ENCODE assay signal across 26 cellular contexts in genomic region chr12:59839514-59839913, GRCh38.
DNase-seq lines count a peak whose midpoint lies in the region; ATAC-seq and TF ChIP-seq lines count a peak whose summit lies in the region.
"Had no signal": no experiment of that assay in that cellular context is flagged by ENCODE, and none has a peak within 500 bp of the region (broad histone marks: within the 10 kb centered on the region; RNA-seq: fewer than 3 reads in every experiment).

No MANE protein-coding gene starts in this region.

- no peak for TF ChIP-seq CTCF in epithelial cell of esophagus (IDR thresholded peaks at IDR 0.05; ENCODE audit: insufficient read depth, low read depth, low read length, missing control alignments)

- H3K36me3 ChIP-seq in SK-N-MC (ENCODE audit: insufficient read depth, low read length) = no peaks in the 10 kb centered on the region
- H3K36me3 ChIP-seq: cardiac muscle cell, thyroid gland had no signal

- H3K9me3 ChIP-seq in SK-N-MC (ENCODE audit: low read depth, low read length) = no peaks in the 10 kb centered on the region
- H3K9me3 ChIP-seq: thyroid gland had no signal

- no peak overlapping the region for H3K4me3 Mint-ChIP-seq in activated naive CD4-positive, alpha-beta T cell treated with anti-CD3 and anti-CD28 coated beads for 36 hours
- H3K4me3 Mint-ChIP-seq: activated naive CD8-positive, alpha-beta T cell treated with anti-CD3 and anti-CD28 coated beads, Interleukin-2, amount 10 ng/mL, durations not matched to agents 7 days and 5 days; CD4-positive, alpha-beta T cell; GM23338; naive thymus-derived CD8-positive, alpha-beta T cell had no signal

- H3K9me3 Mint-ChIP-seq in activated naive CD4-positive, alpha-beta T cell treated with anti-CD3 and anti-CD28 coated beads for 36 hours = no peaks in the 10 kb centered on the region
- H3K9me3 Mint-ChIP-seq: activated naive CD8-positive, alpha-beta T cell treated with anti-CD3 and anti-CD28 coated beads, Interleukin-2, amount 10 ng/mL, durations not matched to agents 7 days and 5 days; activated T-helper 2 cell treated with anti-CD3 and anti-CD28 coated beads, Interferon-gamma antibody, Interleukin-2, Interleukin-4, amounts not matched to agents 10 μg/mL and 5 μg/mL and 100 μg/mL, durations not matched to agents 14 hours and 24 hours and 36 hours; CD4-positive, alpha-beta T cell; GM23338; naive thymus-derived CD8-positive, alpha-beta T cell had no signal

- H3K36me3 Mint-ChIP-seq in activated naive CD4-positive, alpha-beta T cell treated with anti-CD3 and anti-CD28 coated beads for 36 hours (ENCODE audit: low read depth) = no peaks in the 10 kb centered on the region
- H3K36me3 Mint-ChIP-seq: activated naive CD8-positive, alpha-beta T cell treated with anti-CD3 and anti-CD28 coated beads, Interleukin-2, amount 10 ng/mL, durations not matched to agents 7 days and 5 days; naive thymus-derived CD8-positive, alpha-beta T cell had no signal

- no peak overlapping the region for H3K9ac ChIP-seq in SK-N-MC (ENCODE audit: insufficient read length)

- no peak overlapping the region for H3K27ac Mint-ChIP-seq in activated naive CD4-positive, alpha-beta T cell treated with anti-CD3 and anti-CD28 coated beads for 36 hours
- H3K27ac Mint-ChIP-seq: activated naive CD8-positive, alpha-beta T cell treated with anti-CD3 and anti-CD28 coated beads, Interleukin-2, amount 10 ng/mL, durations not matched to agents 7 days and 5 days; activated T-helper 2 cell treated with anti-CD3 and anti-CD28 coated beads, Interferon-gamma antibody, Interleukin-2, Interleukin-4, amounts not matched to agents 10 μg/mL and 5 μg/mL and 100 μg/mL, durations not matched to agents 14 hours and 24 hours and 36 hours; CD4-positive, alpha-beta T cell; GM23338; naive thymus-derived CD8-positive, alpha-beta T cell had no signal

- peak overlapping the region; percentile 46 for H3K4me3 ChIP-seq in SK-N-MC
- H3K4me3 ChIP-seq in epithelial cell of esophagus (ENCODE audit: low read length) = no peak overlapping the region
- H3K4me3 ChIP-seq: cardiac muscle cell, GM23338, thyroid gland had no signal

- ATAC-seq in HG02623 (IDR thresholded peaks at IDR 0.05; ENCODE audit: unreplicated experiment) (no peak), HG03025 (IDR thresholded peaks at IDR 0.05; ENCODE audit: low FRiP score, unreplicated experiment) (no peak)
- ATAC-seq: GM23338; left cardiac atrium; naive thymus-derived CD8-positive, alpha-beta T cell had no signal

- peaks cover 13% of the 10 kb centered on the region for H3K27me3 Mint-ChIP-seq in activated naive CD4-positive, alpha-beta T cell treated with anti-CD3 and anti-CD28 coated beads for 36 hours (ENCODE audit: low read depth)

- H3K27ac ChIP-seq in SK-N-MC = peak overlapping the region; percentile 81
- H3K27ac ChIP-seq: cardiac muscle cell, epithelial cell of prostate, thyroid gland had no signal

- no peaks in the 10 kb centered on the region for H3K4me1 Mint-ChIP-seq in activated naive CD4-positive, alpha-beta T cell treated with anti-CD3 and anti-CD28 coated beads for 36 hours (ENCODE audit: low read depth)
- H3K4me1 Mint-ChIP-seq: activated naive CD8-positive, alpha-beta T cell treated with anti-CD3 and anti-CD28 coated beads, Interleukin-2, amount 10 ng/mL, durations not matched to agents 7 days and 5 days; naive thymus-derived CD8-positive, alpha-beta T cell had no signal

- CTCF ChIA-PET in activated naive CD4-positive, alpha-beta T cell treated with anti-CD3 and anti-CD28 coated beads for 36 hours (lab: Charles Lee) = interaction anchor here (1.3 kb wide), 1 partner anchor 338 kb away, joined by 4 read pairs; no protein-coding TSS in a partner anchor

- intact Hi-C loops in activated naive CD4-positive, alpha-beta T cell treated with anti-CD3 and anti-CD28 coated beads for 36 hours (cut with micrococcal nuclease) = loop anchor here (10.0 kb wide), 1 partner anchor 725 kb away; no protein-coding TSS in a partner anchor

- DNase-seq in HCEC 1CT = peak; percentile 43
- peak; percentile 73 for DNase-seq in SK-N-MC (ENCODE audit: low read depth, low spot score)
- DNase-seq in epithelial cell of esophagus (ENCODE audit: low read depth) = peak; percentile 30
- peak; percentile 10 for DNase-seq in non-pigmented ciliary epithelial cell (ENCODE audit: low read depth)
- no peak for DNase-seq in activated naive CD4-positive, alpha-beta T cell treated with anti-CD3 and anti-CD28 coated beads for 36 hours
- DNase-seq: activated CD4-positive, alpha-beta T cell treated with anti-CD3 and anti-CD28 coated beads for 1 hour; activated naive CD8-positive, alpha-beta T cell treated with anti-CD3 and anti-CD28 coated beads, Interleukin-2, amount 10 ng/mL, durations not matched to agents 7 days and 5 days; CD4-positive, alpha-beta T cell; DMS153; KG1; left cardiac atrium; naive thymus-derived CD8-positive, alpha-beta T cell; NCI-H1092; NCI-H2029; NCI-H524 treated with DMSO at 0.1 percent for 48 hours; RPMI8226; stimulated activated CD4-positive, alpha-beta T cell treated with anti-CD3 and anti-CD28 coated beads, Interleukin-2, amount 100 ng/mL, for 24 hours; stimulated activated naive CD4-positive, alpha-beta T cell treated with Interleukin-2 at 50 U/mL for 16 hours; T1000; thyroid gland had no signal
